In the genomic region with DNA sequence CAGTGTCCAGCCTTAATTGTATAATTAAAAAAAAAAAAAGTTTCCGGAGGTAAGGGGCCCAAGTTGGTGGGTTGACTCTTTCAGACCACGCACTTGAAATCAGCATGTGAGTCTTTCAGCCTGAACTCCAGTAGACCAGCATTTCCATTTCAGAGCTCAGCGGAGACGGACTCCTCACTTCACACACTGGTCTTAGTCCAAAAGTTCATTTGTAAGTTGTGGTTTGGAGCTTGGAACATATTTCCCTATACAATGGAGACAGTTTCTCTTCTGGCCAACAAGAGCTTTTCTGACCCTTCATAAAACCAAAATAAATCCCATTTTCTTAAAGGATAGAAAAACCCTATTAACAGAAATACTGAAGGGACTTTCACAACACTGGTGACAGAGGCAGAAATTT, we compare ENCODE assay signal across 1 cellular context.
A peak's percentile ranks its signal among the peaks of the same experiment; 100 is the strongest.
TF ChIP-seq lines count a peak whose summit lies in the region.

No MANE protein-coding gene starts in this region.

TF ChIP-seq in HepG2, 621 proteins besides CTCF, POLR2A, EP300 and RAD21:
- TF ChIP-seq MZF1 (CRISPR knock-in tag; IDR thresholded peaks at IDR 0.05; ENCODE audit: borderline replicate concordance) (no peak), ZNF160 (CRISPR knock-in tag; IDR thresholded peaks at IDR 0.05) (no peak), HNF4A (CRISPR knock-in tag; IDR thresholded peaks at IDR 0.05) (peak; percentile 6; the same call in 1 of the 2 replicates), SIN3A (IDR thresholded peaks at IDR 0.05; ENCODE audit: borderline replicate concordance, low read depth, low read length) (no peak), PRMT3 (CRISPR knock-in tag; IDR thresholded peaks at IDR 0.05; ENCODE audit: borderline replicate concordance, low read depth) (no peak), ZNF121 (CRISPR knock-in tag; IDR thresholded peaks at IDR 0.05) (no peak), ZNF143 (CRISPR knock-in tag; IDR thresholded peaks at IDR 0.05) (no peak), CHD2 (IDR thresholded peaks at IDR 0.05; ENCODE audit: low read depth, low read length) (no peak)
TF ChIP-seq in HepG2: peak in this region for 1.
